In the genomic region with DNA sequence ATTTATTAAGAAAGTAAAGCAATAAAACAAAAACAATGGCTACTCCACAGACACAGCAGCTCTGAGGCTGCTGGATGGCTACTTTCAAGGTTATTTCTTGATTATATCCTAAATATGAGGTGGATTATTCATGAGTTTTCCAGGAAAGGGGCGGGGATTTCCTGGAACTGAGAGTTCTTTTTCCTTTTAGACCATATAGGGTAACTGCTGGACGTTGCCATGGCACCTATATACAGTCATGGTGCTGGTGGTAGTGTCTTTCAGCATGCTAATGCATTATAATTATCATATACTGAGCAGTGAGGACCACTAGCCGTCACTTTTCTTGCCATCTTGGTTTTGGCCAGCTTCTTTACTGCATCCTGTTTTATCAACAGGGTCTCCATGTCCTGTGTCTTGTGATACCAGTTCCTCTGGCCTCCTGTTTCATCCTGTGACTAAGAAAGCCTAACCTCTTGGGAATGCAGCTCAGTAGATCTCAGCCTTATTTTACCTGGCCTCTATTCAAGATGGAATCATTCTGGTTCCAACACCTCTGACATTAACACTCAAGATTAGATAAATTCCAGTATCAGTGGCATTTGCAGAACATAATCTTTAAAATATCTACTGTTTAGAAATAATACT, we compare ENCODE assay signal across 25 cellular contexts. TPM values are rescaled to one million over a fixed set of nuclear protein-coding genes. Genes with fewer than 3 reads are reported as not detected.
"Had no signal": no experiment of that assay in that cellular context is flagged by ENCODE, and none has a peak within 500 bp of the region (broad histone marks: within the 10 kb centered on the region; RNA-seq: fewer than 3 reads in every experiment).

No MANE protein-coding gene starts in this region.

- H3K4me1 ChIP-seq: gastroesophageal sphincter, stomach had no signal

- H3K9me3 ChIP-seq: gastroesophageal sphincter, stomach, thoracic aorta had no signal

- H3K27me3 ChIP-seq: gastroesophageal sphincter, stomach had no signal

- H3K36me3 ChIP-seq: gastroesophageal sphincter, stomach, thoracic aorta had no signal

- H3K4me3 ChIP-seq: coronary artery, gastroesophageal sphincter, lung, stomach, thoracic aorta had no signal

- ATAC-seq: esophagus mucosa; gastroesophageal sphincter; left colon; left ventricle myocardium superior; sciatic nerve; stimulated activated naive B cell treated with anti-CD40 and anti-IgM and Interleukin-4, amounts not matched to agents 10 μg/mL and 1 μg/mL and 100 μg/mL, for 72 hours had no signal

- DNase-seq: effector CD4-positive, alpha-beta T cell; endodermal cell; foreskin fibroblast; kidney; left colon; left ventricle myocardium superior; mesenchymal stem cell; naive B cell; stimulated activated CD4-positive, alpha-beta T cell treated with anti-CD3 and anti-CD28 coated beads, Interleukin-2, amount 100 ng/mL, for 24 hours; stimulated activated CD4-positive, alpha-beta T cell treated with anti-CD3 and anti-CD28 coated beads, Interleukin-4, amount 100 ng/mL, for 4 hours; stimulated activated naive B cell treated with anti-CD40 and anti-IgM and Interleukin-4, amounts not matched to agents 10 μg/mL and 1 μg/mL and 100 μg/mL, for 72 hours; stomach; substantia nigra; trophoblast cell had no signal

- H3K27ac ChIP-seq: coronary artery, gastroesophageal sphincter, stomach, thoracic aorta had no signal

RNA-seq across cellular contexts. Expression of a gene that starts 32.3 kb away (rescaled TPM):
- total RNA-seq: chondrocyte, dermis microvascular lymphatic vessel endothelial cell, esophagus mucosa, fibroblast of lung, gastroesophageal sphincter, left colon, osteocyte, pulmonary artery endothelial cell had no signal
- polyA plus RNA-seq: fibroblast of lung had no signal
